18 cellular contexts compared by ENCODE assay signal in genomic region chr10:97302088-97302791, GRCh38. TPM values are rescaled to one million over a fixed set of nuclear protein-coding genes. Genes with fewer than 3 reads are reported as not detected.
DNase-seq lines count a peak whose midpoint lies in the region; ATAC-seq and TF ChIP-seq lines count a peak whose summit lies in the region.
"Had no signal": no experiment of that assay in that cellular context is flagged by ENCODE, and none has a peak within 500 bp of the region (broad histone marks: within the 10 kb centered on the region; RNA-seq: fewer than 3 reads in every experiment).

No MANE protein-coding gene starts in this region.

- ATAC-seq in Panc1 = peak; percentile 53; the same call in 1 of the 2 replicates
- peak; percentile 83 for ATAC-seq in left lobe of liver
- peak; percentile 46 to 76 (median 62) for ATAC-seq in right lobe of liver
- no peak for ATAC-seq in GM21423 (IDR thresholded peaks at IDR 0.05; ENCODE audit: unreplicated experiment)
- ATAC-seq: CD8-positive, alpha-beta T cell; GM23338 had no signal

- BruUV-seq in Panc1 (replicated peaks; lab: Mats Ljungman, UMichigan) = no TSS peak

- H3K27ac ChIP-seq in Panc1 (ENCODE audit: low read length) = peak overlapping the region; percentile 12; the same call in 1 of the 2 replicates
- H3K27ac ChIP-seq in right lobe of liver = peak overlapping the region in 2 of 3 donors; percentile 61 to 85
- no peak overlapping the region for H3K27ac ChIP-seq in osteoblast (ENCODE audit: low read depth, low read length)
- H3K27ac ChIP-seq in suprapubic skin = no peak overlapping the region
- no peak overlapping the region for H3K27ac ChIP-seq in hepatocyte
- H3K27ac ChIP-seq: 22Rv1, BLaER1, C4-2B had no signal

- H3K9me3 ChIP-seq in Panc1 (ENCODE audit: control insufficient read depth, insufficient read depth, low read depth, low read length) = no peaks in the 10 kb centered on the region
- no peaks in the 10 kb centered on the region for H3K9me3 ChIP-seq in right lobe of liver
- no peaks in the 10 kb centered on the region for H3K9me3 ChIP-seq in osteoblast (ENCODE audit: low read depth, low read length)
- H3K9me3 ChIP-seq in suprapubic skin = no peaks in the 10 kb centered on the region
- H3K9me3 ChIP-seq in hepatocyte (ENCODE audit: low read depth) = no peaks in the 10 kb centered on the region
- H3K9me3 ChIP-seq: BLaER1, Caco-2, HAP-1 had no signal

- no peaks in the 10 kb centered on the region for H3K36me3 ChIP-seq in Panc1 (ENCODE audit: control insufficient read depth, insufficient read depth, low read length)
- H3K36me3 ChIP-seq in right lobe of liver = no peaks in the 10 kb centered on the region
- no peaks in the 10 kb centered on the region for H3K36me3 ChIP-seq in osteoblast (ENCODE audit: insufficient read depth, low read length)
- H3K36me3 ChIP-seq in suprapubic skin = no peaks in the 10 kb centered on the region
- H3K36me3 ChIP-seq in hepatocyte (replicated peaks; ENCODE audit: insufficient read depth, low read depth) = no peaks in the 10 kb centered on the region
- H3K36me3 ChIP-seq: BLaER1, HAP-1 had no signal

- H3K9me2 ChIP-seq in hepatocyte (replicated peaks; ENCODE audit: insufficient read depth) = no peaks in the 10 kb centered on the region

- H4K20me1 ChIP-seq in osteoblast (ENCODE audit: insufficient read depth, low read length) = no peaks in the 10 kb centered on the region
- H4K20me1 ChIP-seq in hepatocyte (ENCODE audit: insufficient read depth, poor library complexity, severe bottlenecking) = no peaks in the 10 kb centered on the region
- H4K20me1 ChIP-seq: BLaER1 had no signal

- TF ChIP-seq POLR2A in right lobe of liver (IDR thresholded peaks at IDR 0.05) = no peak
- TF ChIP-seq POLR2A in suprapubic skin (IDR thresholded peaks at IDR 0.05) = no peak

- H3K4me3 ChIP-seq in Panc1 (ENCODE audit: low read depth in 2 of 2, low read length in 2 of 2) (no peak overlapping the region), right lobe of liver (no peak overlapping the region), osteoblast (ENCODE audit: insufficient read depth, low read length) (no peak overlapping the region), suprapubic skin (no peak overlapping the region), hepatocyte (no peak overlapping the region)
- H3K4me3 ChIP-seq: BLaER1, GM23338, HAP-1 had no signal

- no peak overlapping the region for H2AFZ ChIP-seq in osteoblast (ENCODE audit: low read length)
- no peak overlapping the region for H2AFZ ChIP-seq in hepatocyte
- H2AFZ ChIP-seq: GM23338 had no signal

- H3K79me2 ChIP-seq in osteoblast (ENCODE audit: insufficient read depth, low read length) = no peaks in the 10 kb centered on the region
- no peaks in the 10 kb centered on the region for H3K79me2 ChIP-seq in hepatocyte

- DNase-seq in Panc1 (ENCODE audit: low read depth, low spot score) (no peak), left lobe of liver (ENCODE audit: low spot score) (peak; percentile 78), right lobe of liver (peak in 2 of 3 donors; percentile 66 to 78), osteoblast (ENCODE audit: insufficient read length, low spot score, missing footprints) (peak; percentile 38), suprapubic skin (ENCODE audit: low spot score in 2 of 2) (no peak), hepatocyte (ENCODE audit: low spot score) (no peak)
- DNase-seq: Caco-2; CD4-positive, CD25-positive, alpha-beta regulatory T cell; CD8-positive, alpha-beta T cell; DMS153; DND-41; HFFc6 had no signal

- TF ChIP-seq CTCF in Panc1 (IDR thresholded peaks at IDR 0.05) (no peak), right lobe of liver (IDR thresholded peaks at IDR 0.05) (no peak), osteoblast (IDR thresholded peaks at IDR 0.05; ENCODE audit: extremely low read depth, low read depth, low read length) (no peak), suprapubic skin (IDR thresholded peaks at IDR 0.05) (no peak), hepatocyte (IDR thresholded peaks at IDR 0.05; ENCODE audit: poor library complexity) (no peak)

- H3K4me1 ChIP-seq in Panc1 (ENCODE audit: control insufficient read depth, insufficient read depth, low read length) (no peaks in the 10 kb centered on the region), right lobe of liver (peaks cover 0 to 30% (median 9%) of the 10 kb centered on the region in 4 donors), osteoblast (ENCODE audit: insufficient read depth, low read length) (no peaks in the 10 kb centered on the region), suprapubic skin (no peaks in the 10 kb centered on the region), hepatocyte (ENCODE audit: insufficient read depth) (peaks cover 7% of the 10 kb centered on the region)
- H3K4me1 ChIP-seq: HAP-1 had no signal

- in situ Hi-C loops in Panc1 (cut with HindIII; ENCODE audit: low pct_unique_long_range_greater_than_20kb, low sequenced_read_pairs) = no loop called here

- CTCF ChIA-PET in Panc1 (lab: Charles Lee) = interaction anchor here (0.7 kb wide), 1 partner anchor 225 kb away, joined by 4 read pairs; no protein-coding TSS in a partner anchor

- intact Hi-C loops in Panc1 (cut with micrococcal nuclease; ENCODE audit: unreplicated experiment) = no loop called here
- intact Hi-C loops in right lobe of liver (cut with DNase I) = no loop called here

- no peak overlapping the region for H3K4me2 ChIP-seq in osteoblast (ENCODE audit: insufficient read depth, low read length)
- no peak overlapping the region for H3K4me2 ChIP-seq in hepatocyte
- H3K4me2 ChIP-seq: BLaER1, GM23338 had no signal

- WGBS in right lobe of liver (ENCODE audit: insufficient coverage, low coverage, low lambda C conversion rate, missing lambda C conversion rate) = 39% methylated on average over 8 of the region's 11 CpGs
- WGBS in suprapubic skin = 93% methylated on average over 11 of the region's 11 CpGs
- 93% methylated on average over 11 of the region's 11 CpGs for WGBS in hepatocyte (ENCODE audit: low lambda C conversion rate, missing lambda C conversion rate)

- POLR2A ChIA-PET in Panc1 (lab: Charles Lee) = no interaction called here

- no peaks in the 10 kb centered on the region for H3K27me3 ChIP-seq in Panc1 (ENCODE audit: control insufficient read depth, insufficient read depth, low read length)
- no peaks in the 10 kb centered on the region for H3K27me3 ChIP-seq in right lobe of liver
- H3K27me3 ChIP-seq in osteoblast (ENCODE audit: insufficient read depth, low read length) = no peaks in the 10 kb centered on the region
- H3K27me3 ChIP-seq in suprapubic skin = no peaks in the 10 kb centered on the region
- no peaks in the 10 kb centered on the region for H3K27me3 ChIP-seq in hepatocyte
- H3K27me3 ChIP-seq: BLaER1 had no signal

- TF ChIP-seq EP300 in suprapubic skin (IDR thresholded peaks at IDR 0.05) = no peak

RNA-seq across cellular contexts. Expression of gene ARHGAP19, which starts 9.8 kb away (rescaled TPM):
- total RNA-seq in Panc1 (2021; ENCODE audit: unreplicated experiment) = 28.9 TPM
- polyA plus RNA-seq in Panc1 (2012; ENCODE audit: insufficient read length) = 9.9 TPM
- total RNA-seq in left lobe of liver = 4.1 TPM
- 1 to 10 TPM; 2.3 to 5.5 (median 3.4) TPM for total RNA-seq in right lobe of liver
- 7.7 and 8.7 TPM in 2 replicates for total RNA-seq in osteoblast
- total RNA-seq in suprapubic skin = 10 to 100 TPM in 3 of 4 donors, 1 to 10 TPM in 1; 8.0 to 12.8 (median 11.2) TPM
- total RNA-seq in hepatocyte = 6.4 and 8.7 TPM in 2 replicates
- polyA plus RNA-seq in hepatocyte = 2.7 and 5.0 TPM in 2 replicates

RNA-seq across cellular contexts. Expression of gene FRAT1, which starts 16.8 kb away (rescaled TPM):
- total RNA-seq in Panc1 (2021; ENCODE audit: unreplicated experiment) (5.3 TPM), left lobe of liver (10.0 TPM), right lobe of liver (1 to 10 TPM; 3.5 to 8.5 (median 7.4) TPM), osteoblast (3.3 and 3.8 TPM in 2 replicates), suprapubic skin (1 to 10 TPM; 5.2 to 8.4 (median 7.2) TPM), hepatocyte (13.8 and 14.2 TPM in 2 replicates)
- polyA plus RNA-seq in Panc1 (2012; ENCODE audit: insufficient read length) = 7.4 TPM
- polyA plus RNA-seq in hepatocyte = 8.1 and 14.2 TPM in 2 replicates

RNA-seq across cellular contexts. Expression of gene FRAT2, which starts 32.3 kb away (rescaled TPM):
- 16.7 TPM for total RNA-seq in Panc1 (2021; ENCODE audit: unreplicated experiment)
- 16.9 TPM for polyA plus RNA-seq in Panc1 (2012; ENCODE audit: insufficient read length)
- total RNA-seq in left lobe of liver = 10.3 TPM
- total RNA-seq in right lobe of liver = 10 to 100 TPM in 2 of 6 experiments, 1 to 10 TPM in 4; 8.3 to 11.4 (median 9.7) TPM
- total RNA-seq in osteoblast = 8.0 and 9.4 TPM in 2 replicates
- total RNA-seq in suprapubic skin = 10 to 100 TPM; 30.9 to 58.0 (median 38.4) TPM
- 23.4 and 27.4 TPM in 2 replicates for total RNA-seq in hepatocyte
- 29.4 and 30.4 TPM in 2 replicates for polyA plus RNA-seq in hepatocyte

Comparison
In these comparisons a context has a peak if more than half of its experiments do, and no peak if none do; other contexts are left out.
1. DNase-seq: peak in left lobe of liver (single experiment), right lobe of liver (2 of 3) and osteoblast (single experiment); none in Panc1 (single experiment), suprapubic skin (0 of 2) and hepatocyte (single experiment).
2. H3K27ac ChIP-seq: peak in Panc1 (single experiment) and right lobe of liver (2 of 3); none in osteoblast (single experiment), suprapubic skin (single experiment) and hepatocyte (single experiment).